In genomic region chr1:230426246-230427101, GRCh38 we compare ENCODE assay signal across 8 cellular contexts. TPM values are rescaled to one million over a fixed set of nuclear protein-coding genes. Genes with fewer than 3 reads are reported as not detected.
A peak's percentile ranks its signal among the peaks of the same experiment; 100 is the strongest.
DNase-seq lines count a peak whose midpoint lies in the region; TF ChIP-seq lines count a peak whose summit lies in the region.

Gene PGBD5, minus strand, starts transcription at chr1:230426332. Its CDS starts 404 bp downstream, at chr1:230425928.

- no peak for TF ChIP-seq CTCF in cardiac muscle cell (IDR thresholded peaks at IDR 0.05; ENCODE audit: low read depth, low read length)

- peak within 1 kb of the TSS; percentile 44 for H3K4me3 ChIP-seq in SJSA1
- peak within 1 kb of the TSS; percentile 60 for H3K4me3 ChIP-seq in cardiac muscle cell

- H3K9me3 ChIP-seq in SJSA1 (replicated peaks) = no peaks in the 10 kb centered on the region
- H3K9me3 ChIP-seq in cardiac muscle cell (ENCODE audit: low read depth) = no peaks in the 10 kb centered on the region

- peaks cover 7% of the 10 kb centered on the region for H3K4me1 ChIP-seq in SJSA1 (replicated peaks)
- no peaks in the 10 kb centered on the region for H3K4me1 ChIP-seq in cardiac muscle cell (ENCODE audit: low read depth)

- peaks cover 32% of the 10 kb centered on the region for H3K27me3 ChIP-seq in SJSA1 (replicated peaks)
- H3K27me3 ChIP-seq in cardiac muscle cell = peaks cover 60% of the 10 kb centered on the region

- DNase-seq in Daoy (ENCODE audit: low read depth) (peak; percentile 85), GOT3 (lab: John Stamatoyannopoulos, UW) (peak; percentile 30), LoVo (ENCODE audit: low spot score) (peak; percentile 76), SJSA1 (ENCODE audit: low read depth in 1 of 2, low spot score in 2 of 2) (peak; percentile 43 to 65), cardiac muscle cell (ENCODE audit: low read depth in 1 of 2, low spot score in 1 of 2) (peak; percentile 73 to 92), pons (ENCODE audit: low spot score) (peak; percentile 83), ureter (ENCODE audit: low spot score) (peak; percentile 65)
- peak; percentile 75 for DNase-seq in activated naive CD8-positive, alpha-beta T cell treated with anti-CD3 and anti-CD28 coated beads for 36 hours

- H3K36me3 ChIP-seq in SJSA1 = no peaks in the 10 kb centered on the region
- H3K36me3 ChIP-seq in cardiac muscle cell = no peaks in the 10 kb centered on the region

- no peak within 1 kb of the TSS for H3K27ac Mint-ChIP-seq in activated naive CD8-positive, alpha-beta T cell treated with anti-CD3 and anti-CD28 coated beads for 36 hours

- H3K9me3 Mint-ChIP-seq in activated naive CD8-positive, alpha-beta T cell treated with anti-CD3 and anti-CD28 coated beads for 36 hours = no peaks in the 10 kb centered on the region

- peaks cover 10% of the 10 kb centered on the region for H3K4me1 Mint-ChIP-seq in activated naive CD8-positive, alpha-beta T cell treated with anti-CD3 and anti-CD28 coated beads for 36 hours

- H3K27me3 Mint-ChIP-seq in activated naive CD8-positive, alpha-beta T cell treated with anti-CD3 and anti-CD28 coated beads for 36 hours = peaks cover 64% of the 10 kb centered on the region

- H3K27ac ChIP-seq in SJSA1 (no peak within 1 kb of the TSS), cardiac muscle cell (no peak within 1 kb of the TSS)

- H3K4me3 Mint-ChIP-seq in activated naive CD8-positive, alpha-beta T cell treated with anti-CD3 and anti-CD28 coated beads for 36 hours = peak within 1 kb of the TSS; percentile 43

- H3K36me3 Mint-ChIP-seq in activated naive CD8-positive, alpha-beta T cell treated with anti-CD3 and anti-CD28 coated beads for 36 hours = peaks cover 4% of the 10 kb centered on the region

RNA-seq across cellular contexts. Expression of gene PGBD5, which starts in this region (rescaled TPM):
- 1.0 and 3.6 TPM in 2 replicates for total RNA-seq in Daoy (2014; rRNA removed; shearing (Covaris generic))
- 1.3 TPM in 1 of 2 replicates, not detected in the other for total RNA-seq in SJSA1 (2014; rRNA removed; shearing (Covaris generic))
- total RNA-seq in activated naive CD8-positive, alpha-beta T cell treated with anti-CD3 and anti-CD28 coated beads for 36 hours = not detected
- 0.32 and 1.2 TPM in 2 replicates for total RNA-seq in cardiac muscle cell
- polyA plus RNA-seq in cardiac muscle cell = 0.40 TPM in 1 of 2 replicates, not detected in the other
- 1.8 TPM for total RNA-seq in ureter

Comparison
In these comparisons a context has a peak if more than half of its experiments do, and no peak if none do; other contexts are left out.
1. Peak in DNase-seq in activated naive CD8-positive, alpha-beta T cell treated with anti-CD3 and anti-CD28 coated beads for 36 hours; RNA of the gene not detected or under 1 TPM.
2. DNase-seq: peak in every context shown above with its lines; median percentile 85 in Daoy; 83 in pons; 82 in cardiac muscle cell; 76 in LoVo; 75 in activated naive CD8-positive, alpha-beta T cell treated with anti-CD3 and anti-CD28 coated beads for 36 hours; 65 in ureter; 54 in SJSA1; 30 in GOT3.